17 cellular contexts compared by ENCODE assay signal in the genomic region with DNA sequence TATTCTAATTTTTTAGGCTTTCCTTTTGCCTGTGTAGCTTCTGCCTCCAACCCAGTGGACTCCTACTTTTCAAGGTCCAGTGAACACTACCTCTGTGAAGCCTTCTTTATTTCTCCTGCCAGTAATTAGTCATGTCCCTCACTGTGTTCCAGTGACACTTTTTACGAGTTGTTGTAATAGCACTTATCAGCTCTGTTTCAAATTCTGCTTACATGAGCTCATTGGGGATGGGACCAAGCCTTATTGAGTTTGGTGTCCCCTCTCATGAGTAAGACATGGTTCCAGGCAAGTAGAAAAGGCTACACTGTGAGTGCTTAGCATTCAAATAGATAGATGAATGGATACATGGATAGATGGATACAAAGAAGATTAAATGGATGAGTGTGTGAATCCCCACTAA.
DNase-seq lines count a peak whose midpoint lies in the region; ATAC-seq and TF ChIP-seq lines count a peak whose summit lies in the region.
"Had no signal": no experiment of that assay in that cellular context is flagged by ENCODE, and none has a peak within 500 bp of the region (broad histone marks: within the 10 kb centered on the region; RNA-seq: fewer than 3 reads in every experiment).

No MANE protein-coding gene starts in this region.

- H3K27ac ChIP-seq in colonic mucosa, result no peak overlapping the region
- H3K27ac ChIP-seq: C4-2B, KMS-11 had no signal

- CTCF ChIA-PET in HEK293T (lab: Yijun Ruan, JAX), result no interaction called here

- POLR2A ChIA-PET in HEK293T (lab: Yijun Ruan, JAX), result interaction anchor here (0.7 kb wide), 1 partner anchor 11 kb away, joined by 3 read pairs; no protein-coding TSS in a partner anchor

- H3K4me3 ChIP-seq in colonic mucosa, result no peak overlapping the region
- H3K4me3 ChIP-seq: GM12878 had no signal

- H3K4me1 ChIP-seq in colonic mucosa, result no peaks in the 10 kb centered on the region

- ATAC-seq in HG02938 (IDR thresholded peaks at IDR 0.05; ENCODE audit: unreplicated experiment) (no peak), HG03457 (IDR thresholded peaks at IDR 0.05; ENCODE audit: unreplicated experiment) (no peak)
- ATAC-seq: GM12878 had no signal

- no peak for TF ChIP-seq CTCF in colonic mucosa (IDR thresholded peaks at IDR 0.05)

- no peak overlapping the region for H3K9ac ChIP-seq in colonic mucosa (ENCODE audit: low read depth in 2 of 2, low read length in 2 of 2)
- H3K9ac ChIP-seq: KMS-11 had no signal

- no peaks in the 10 kb centered on the region for H3K9me3 ChIP-seq in colonic mucosa

- intact Hi-C loops in colonic mucosa (cut with DNase I), result no loop called here

- H3K36me3 ChIP-seq in colonic mucosa, result no peaks in the 10 kb centered on the region

- H3K27me3 ChIP-seq in colonic mucosa, result no peaks in the 10 kb centered on the region

- DNase-seq in HEK293T (ENCODE audit: extremely low spot score) (peak; percentile 42), NCI-H69 (lab: John Stamatoyannopoulos, UW) (peak; percentile 8), left kidney (ENCODE audit: low read depth, low spot score) (peak; percentile 93), HPDE6-E6E7 (ENCODE audit: extremely low spot score) (no peak), colonic mucosa (no peak)
- DNase-seq: AML-193; Calu3; CD4-positive, alpha-beta T cell; DND-41; EL; H9; HFFc6 had no signal

TF ChIP-seq in HEK293T, 16 proteins besides CTCF, POLR2A, EP300 and RAD21:
- TF ChIP-seq ARNT (IDR thresholded peaks at IDR 0.05) (no peak), L3MBTL2 (conservative IDR thresholded peaks at IDR 0.05) (no peak), ELF4 (IDR thresholded peaks at IDR 0.05) (no peak), CTBP1 (IDR thresholded peaks at IDR 0.05; ENCODE audit: borderline replicate concordance) (no peak), LEF1 (IDR thresholded peaks at IDR 0.05; ENCODE audit: borderline replicate concordance) (no peak), FOXA1 (IDR thresholded peaks at IDR 0.05) (no peak)
- TF ChIP-seq, protein P1, sequence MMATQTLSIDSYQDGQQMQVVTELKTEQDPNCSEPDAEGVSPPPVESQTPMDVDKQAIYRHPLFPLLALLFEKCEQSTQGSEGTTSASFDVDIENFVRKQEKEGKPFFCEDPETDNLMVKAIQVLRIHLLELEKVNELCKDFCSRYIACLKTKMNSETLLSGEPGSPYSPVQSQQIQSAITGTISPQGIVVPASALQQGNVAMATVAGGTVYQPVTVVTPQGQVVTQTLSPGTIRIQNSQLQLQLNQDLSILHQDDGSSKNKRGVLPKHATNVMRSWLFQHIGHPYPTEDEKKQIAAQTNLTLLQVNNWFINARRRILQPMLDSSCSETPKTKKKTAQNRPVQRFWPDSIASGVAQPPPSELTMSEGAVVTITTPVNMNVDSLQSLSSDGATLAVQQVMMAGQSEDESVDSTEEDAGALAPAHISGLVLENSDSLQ (IDR thresholded peaks at IDR 0.05), result peak; percentile 87

Comparison
In these comparisons a context has a peak if more than half of its experiments do, and no peak if none do; other contexts are left out.
1. DNase-seq: peak in HEK293T (single experiment), NCI-H69 (single experiment) and left kidney (single experiment); none in HPDE6-E6E7 (single experiment) and colonic mucosa (single experiment).